1 cellular context compared by ENCODE assay signal in genomic region chr15:77027111-77027696, GRCh38.
TF ChIP-seq lines count a peak whose summit lies in the region.

No MANE protein-coding gene starts in this region.

TF ChIP-seq in IMR-90, 13 proteins besides CTCF, POLR2A, EP300 and RAD21 (continued from another document):
- no peak for TF ChIP-seq MAFK (IDR thresholded peaks at IDR 0.05; ENCODE audit: low read depth, low read length)
- TF ChIP-seq FOS (IDR thresholded peaks at IDR 0.05; ENCODE audit: low read depth, low read length), result no peak
- no peak for TF ChIP-seq CEBPB (IDR thresholded peaks at IDR 0.05; ENCODE audit: low read depth, low read length)
- no peak for TF ChIP-seq SMC3 (IDR thresholded peaks at IDR 0.05; ENCODE audit: low read depth, low read length)
- TF ChIP-seq MAZ (IDR thresholded peaks at IDR 0.05; ENCODE audit: borderline replicate concordance, low read depth, low read length), result no peak
- TF ChIP-seq RFX5 (IDR thresholded peaks at IDR 0.05; ENCODE audit: low read depth, low read length), result no peak
- no peak for TF ChIP-seq NFE2L2 (IDR thresholded peaks at IDR 0.05; ENCODE audit: low read depth, low read length)
- no peak for TF ChIP-seq USF2 (IDR thresholded peaks at IDR 0.05; ENCODE audit: low read depth, low read length)
- no peak for TF ChIP-seq BHLHE40 (IDR thresholded peaks at IDR 0.05; ENCODE audit: low read depth, low read length)
- no peak for TF ChIP-seq MXI1 (IDR thresholded peaks at IDR 0.05; ENCODE audit: borderline replicate concordance, low read depth, low read length)
- no peak for TF ChIP-seq RCOR1 (IDR thresholded peaks at IDR 0.05; ENCODE audit: insufficient replicate concordance, low read length)
